In the genomic region with DNA sequence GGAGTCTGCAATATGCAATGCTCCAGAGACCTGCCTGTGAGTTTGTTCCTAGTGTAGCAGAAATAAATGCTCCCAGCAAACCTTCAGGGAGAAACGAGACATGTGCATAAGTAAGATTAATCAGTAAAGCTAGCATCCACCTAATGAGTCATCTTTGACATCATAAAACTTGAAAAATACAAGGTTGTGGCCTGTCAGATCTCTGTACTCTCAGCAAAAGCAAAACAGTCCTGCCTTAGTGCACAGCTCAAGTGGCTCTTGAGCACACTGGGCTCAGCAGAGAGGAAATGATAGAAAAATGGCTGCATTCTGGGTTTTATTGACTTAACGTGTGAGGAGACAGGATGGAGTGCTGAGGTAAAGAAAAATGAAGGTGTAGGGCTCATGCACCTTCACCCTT, we compare ENCODE assay signal across 25 cellular contexts. TPM values are rescaled to one million over a fixed set of nuclear protein-coding genes. Genes with fewer than 3 reads are reported as not detected.
DNase-seq lines count a peak whose midpoint lies in the region; ATAC-seq and TF ChIP-seq lines count a peak whose summit lies in the region.
"Had no signal": no experiment of that assay in that cellular context is flagged by ENCODE, and none has a peak within 500 bp of the region (broad histone marks: within the 10 kb centered on the region; RNA-seq: fewer than 3 reads in every experiment).

No MANE protein-coding gene starts in this region.

- no peak overlapping the region for H3K4me3 Mint-ChIP-seq in HFFc6
- H3K4me3 Mint-ChIP-seq in CD8-positive, alpha-beta memory T cell, result no peak overlapping the region
- H3K4me3 Mint-ChIP-seq: activated naive CD4-positive, alpha-beta T cell treated with anti-CD3 and anti-CD28 coated beads, Interleukin-2, amount 50 U/mL, for 24 hours; memory B cell; natural killer cell treated with Interleukin-12 subunit alpha and Interleukin-12 subunit beta and Interleukin-15 and Interleukin-18, amount 100 ng/mL, for 72 hours had no signal

- peaks cover 31% of the 10 kb centered on the region for H3K36me3 Mint-ChIP-seq in HFFc6 (ENCODE audit: low read depth)
- H3K36me3 Mint-ChIP-seq in CD8-positive, alpha-beta memory T cell, result peaks cover 0 to 5% (median 2%) of the 10 kb centered on the region in 3 donors
- H3K36me3 Mint-ChIP-seq: activated naive CD4-positive, alpha-beta T cell treated with anti-CD3 and anti-CD28 coated beads, Interleukin-2, amount 50 U/mL, for 24 hours; memory B cell; natural killer cell treated with Interleukin-12 subunit alpha and Interleukin-12 subunit beta and Interleukin-15 and Interleukin-18, amount 100 ng/mL, for 72 hours had no signal

- no peaks in the 10 kb centered on the region for H3K9me2 ChIP-seq in hepatocyte (replicated peaks; ENCODE audit: insufficient read depth)

- H2AFZ ChIP-seq in hepatocyte, result no peak overlapping the region

- peaks cover 24% of the 10 kb centered on the region for H3K9me3 Mint-ChIP-seq in HFFc6
- H3K9me3 Mint-ChIP-seq in CD8-positive, alpha-beta memory T cell, result peaks cover 0 to 5% (median 0%) of the 10 kb centered on the region in 5 donors
- H3K9me3 Mint-ChIP-seq: activated naive CD4-positive, alpha-beta T cell treated with anti-CD3 and anti-CD28 coated beads, Interleukin-2, amount 50 U/mL, for 24 hours; natural killer cell treated with Interleukin-12 subunit alpha and Interleukin-12 subunit beta and Interleukin-15 and Interleukin-18, amount 100 ng/mL, for 72 hours had no signal

- no peak overlapping the region for H3K4me2 ChIP-seq in hepatocyte

- ATAC-seq in GM18868 (IDR thresholded peaks at IDR 0.05; ENCODE audit: unreplicated experiment), result no peak
- ATAC-seq: esophagus mucosa; heart right ventricle; natural killer cell treated with Interleukin-12 subunit alpha and Interleukin-12 subunit beta and Interleukin-15 and Interleukin-18, amount 100 ng/mL, for 72 hours; psoas muscle had no signal

- H3K27ac Mint-ChIP-seq in HFFc6, result 0 out of 2 replicates have a peak overlapping the region, but pooled peaks have one; percentile 15
- H3K27ac Mint-ChIP-seq in CD8-positive, alpha-beta memory T cell, result peak overlapping the region in 1 of 8 donors; percentile 35
- H3K27ac Mint-ChIP-seq: activated naive CD4-positive, alpha-beta T cell treated with anti-CD3 and anti-CD28 coated beads, Interleukin-2, amount 50 U/mL, for 24 hours; memory B cell; natural killer cell treated with Interleukin-12 subunit alpha and Interleukin-12 subunit beta and Interleukin-15 and Interleukin-18, amount 100 ng/mL, for 72 hours had no signal

- 35% methylated on average over 2 of the region's 2 CpGs for WGBS in hepatocyte (ENCODE audit: low lambda C conversion rate, missing lambda C conversion rate)

- no peaks in the 10 kb centered on the region for H3K9me3 ChIP-seq in hepatocyte (ENCODE audit: low read depth)
- H3K9me3 ChIP-seq in CD8-positive, alpha-beta memory T cell (ENCODE audit: low read length), result no peaks in the 10 kb centered on the region
- H3K9me3 ChIP-seq: BE2C, psoas muscle had no signal

- H3K27me3 Mint-ChIP-seq in HFFc6 (ENCODE audit: insufficient read depth), result no peaks in the 10 kb centered on the region
- peaks cover 13 to 34% of the 10 kb centered on the region in 2 donors for H3K27me3 Mint-ChIP-seq in CD8-positive, alpha-beta memory T cell

- H3K27me3 ChIP-seq in hepatocyte, result no peaks in the 10 kb centered on the region
- no peaks in the 10 kb centered on the region for H3K27me3 ChIP-seq in CD8-positive, alpha-beta memory T cell (ENCODE audit: insufficient read depth, low read length, poor library complexity, severe bottlenecking)
- H3K27me3 ChIP-seq: BE2C, breast epithelium, tibial nerve had no signal

- H3K79me2 ChIP-seq in hepatocyte, result no peaks in the 10 kb centered on the region

- CTCF ChIA-PET in CD8-positive, alpha-beta memory T cell (lab: Charles Lee), result no interaction called here

- no peak overlapping the region for H3K4me3 ChIP-seq in hepatocyte
- no peak overlapping the region for H3K4me3 ChIP-seq in CD8-positive, alpha-beta memory T cell (ENCODE audit: low read length)
- H3K4me3 ChIP-seq: breast epithelium, dorsolateral prefrontal cortex, heart right ventricle, psoas muscle, tibial nerve had no signal

- TF ChIP-seq CTCF in HFFc6 (IDR thresholded peaks at IDR 0.05), result no peak
- no peak for TF ChIP-seq CTCF in hepatocyte (IDR thresholded peaks at IDR 0.05; ENCODE audit: poor library complexity)

- H3K36me3 ChIP-seq in hepatocyte (replicated peaks; ENCODE audit: insufficient read depth, low read depth), result no peaks in the 10 kb centered on the region
- H3K36me3 ChIP-seq in CD8-positive, alpha-beta memory T cell (ENCODE audit: insufficient read depth, low read length), result no peaks in the 10 kb centered on the region
- H3K36me3 ChIP-seq: BE2C, breast epithelium, heart right ventricle, tibial nerve had no signal

- DNase-seq in DMS53 treated with DMSO at 0.1 percent for 48 hours (lab: John Stamatoyannopoulos, UW; ENCODE audit: unreplicated experiment), result peak; percentile 82
- DNase-seq in HFFc6, result peak; percentile 45
- DNase-seq in SW480 (ENCODE audit: low spot score), result peak; percentile 2
- peak; percentile 26 for DNase-seq in hepatocyte (ENCODE audit: low spot score)
- no peak for DNase-seq in CD8-positive, alpha-beta memory T cell
- no peak for DNase-seq in occipital lobe (lab: John Stamatoyannopoulos, UW)
- DNase-seq in NCI-H1694 (lab: John Stamatoyannopoulos, UW), result no peak
- DNase-seq: activated CD4-positive, alpha-beta T cell treated with anti-CD3 and anti-CD28 coated beads for 4 hours; BE2C; Calu3; dorsolateral prefrontal cortex; heart right ventricle; Kasumi-1; NCI-H146; psoas muscle had no signal

- H3K4me1 ChIP-seq in hepatocyte (ENCODE audit: insufficient read depth), result no peaks in the 10 kb centered on the region
- H3K4me1 ChIP-seq in CD8-positive, alpha-beta memory T cell (ENCODE audit: insufficient read depth, low read length), result no peaks in the 10 kb centered on the region
- H3K4me1 ChIP-seq: BE2C, breast epithelium, heart right ventricle, psoas muscle, tibial nerve had no signal

- POLR2A ChIA-PET in CD8-positive, alpha-beta memory T cell (lab: Charles Lee), result no interaction called here

- H4K20me1 ChIP-seq in hepatocyte (ENCODE audit: insufficient read depth, poor library complexity, severe bottlenecking), result no peaks in the 10 kb centered on the region

- no peak overlapping the region for H3K27ac ChIP-seq in hepatocyte
- H3K27ac ChIP-seq in CD8-positive, alpha-beta memory T cell (ENCODE audit: low read depth, low read length), result no peak overlapping the region
- H3K27ac ChIP-seq: breast epithelium, dorsolateral prefrontal cortex, heart right ventricle, psoas muscle, tibial nerve had no signal

- peaks cover 75% of the 10 kb centered on the region for H3K4me1 Mint-ChIP-seq in HFFc6 (ENCODE audit: low read depth)
- H3K4me1 Mint-ChIP-seq in CD8-positive, alpha-beta memory T cell, result peaks cover 4 to 14% (median 6%) of the 10 kb centered on the region in 3 donors
- H3K4me1 Mint-ChIP-seq: activated naive CD4-positive, alpha-beta T cell treated with anti-CD3 and anti-CD28 coated beads, Interleukin-2, amount 50 U/mL, for 24 hours had no signal

RNA-seq across cellular contexts. Expression of gene ERCC6, which starts 32.5 kb away (rescaled TPM):
- 10 to 100 TPM; 52.5 to 97.5 (median 59.3) TPM for total RNA-seq in HFFc6 (2021; fragmentation: NEBNext Ultra II Directional; extraction: Animal tissue kit (Norgen Biotek cat#: 25700))
- total RNA-seq in hepatocyte, result 15.6 and 16.5 TPM in 2 replicates
- polyA plus RNA-seq in hepatocyte, result 6.9 and 7.3 TPM in 2 replicates
- total RNA-seq in CD8-positive, alpha-beta memory T cell, result 10 to 100 TPM; 27.0 to 27.8 TPM
- polyA plus RNA-seq in CD8-positive, alpha-beta memory T cell, result 9.8 TPM
- 28.5 TPM for total RNA-seq in occipital lobe

RNA-seq across cellular contexts. Expression of gene SLC18A3, which starts 38.7 kb away (rescaled TPM):
- total RNA-seq in HFFc6 (2021; fragmentation: NEBNext Ultra II Directional; extraction: Animal tissue kit (Norgen Biotek cat#: 25700)), result not detected
- total RNA-seq in hepatocyte (1.1 and 1.4 TPM in 2 replicates), occipital lobe (not detected)
- polyA plus RNA-seq in hepatocyte, result 4.3 and 8.1 TPM in 2 replicates
- total RNA-seq in CD8-positive, alpha-beta memory T cell, result not detected
- not detected for polyA plus RNA-seq in CD8-positive, alpha-beta memory T cell
- total RNA-seq: breast epithelium; Calu3; dorsolateral prefrontal cortex; esophagus mucosa; heart right ventricle; natural killer cell treated with Interleukin-12 subunit alpha and Interleukin-12 subunit beta and Interleukin-15 and Interleukin-18, amount 100 ng/mL, for 72 hours; NCI-H460; OCI-LY7; psoas muscle; SK-MEL-5; tibial nerve had no signal
- polyA plus RNA-seq: heart right ventricle, psoas muscle had no signal

RNA-seq across cellular contexts. Expression of gene CHAT, which starts 42.4 kb away (rescaled TPM):
- not detected for total RNA-seq in HFFc6 (2021; fragmentation: NEBNext Ultra II Directional; extraction: Animal tissue kit (Norgen Biotek cat#: 25700))
- total RNA-seq in hepatocyte (0.27 TPM in 1 of 2 replicates, not detected in the other), occipital lobe (0.62 TPM)
- 0.88 TPM in 1 of 2 replicates, not detected in the other for polyA plus RNA-seq in hepatocyte
- total RNA-seq in CD8-positive, alpha-beta memory T cell, result not detected
- not detected for polyA plus RNA-seq in CD8-positive, alpha-beta memory T cell
- total RNA-seq: breast epithelium; Calu3; dorsolateral prefrontal cortex; esophagus mucosa; heart right ventricle; natural killer cell treated with Interleukin-12 subunit alpha and Interleukin-12 subunit beta and Interleukin-15 and Interleukin-18, amount 100 ng/mL, for 72 hours; NCI-H460; OCI-LY7; psoas muscle; SK-MEL-5; tibial nerve had no signal
- polyA plus RNA-seq: heart right ventricle, psoas muscle had no signal

Comparison
In these comparisons a context has a peak if more than half of its experiments do, and no peak if none do; other contexts are left out.
1. DNase-seq: peak in DMS53 treated with DMSO at 0.1 percent for 48 hours (single experiment), HFFc6 (single experiment), SW480 (single experiment) and hepatocyte (single experiment); none in CD8-positive, alpha-beta memory T cell (0 of 5), occipital lobe (single experiment) and NCI-H1694 (single experiment).